In genomic region chr1:47569681-47570470, GRCh38 we compare ENCODE assay signal across 8 cellular contexts.
DNase-seq lines count a peak whose midpoint lies in the region; ATAC-seq and TF ChIP-seq lines count a peak whose summit lies in the region.

No MANE protein-coding gene starts in this region.

- ATAC-seq in esophagus mucosa (peak; percentile 96), omental fat pad (ENCODE audit: low FRiP score) (peak; percentile 72), HG03460 (IDR thresholded peaks at IDR 0.05; ENCODE audit: unreplicated experiment) (no peak)

- no peak for TF ChIP-seq CTCF in omental fat pad (IDR thresholded peaks at IDR 0.05)

- DNase-seq in DMS53 (lab: John Stamatoyannopoulos, UW), result peak; percentile 89
- peak; percentile 47 for DNase-seq in NCI-H69 (lab: John Stamatoyannopoulos, UW)
- DNase-seq in omental fat pad (ENCODE audit: low spot score), result no peak
- DNase-seq in activated T-cell treated with anti-CD3 and anti-CD28 coated beads, Interleukin-2, amount 50 U/mL, for 48 hours, result no peak
- no peak for DNase-seq in NCI-H1694 treated with DMSO at 0.1 percent for 48 hours (lab: John Stamatoyannopoulos, UW)
- no peak for DNase-seq in NAMALWA (ENCODE audit: low spot score)

Comparison
In these comparisons a context has a peak if more than half of its experiments do, and no peak if none do; other contexts are left out.
1. DNase-seq: peak in DMS53 (single experiment) and NCI-H69 (single experiment); none in omental fat pad (single experiment), activated T-cell treated with anti-CD3 and anti-CD28 coated beads, Interleukin-2, amount 50 U/mL, for 48 hours (0 of 2), NCI-H1694 treated with DMSO at 0.1 percent for 48 hours (single experiment) and NAMALWA (single experiment).